In the genomic region with DNA sequence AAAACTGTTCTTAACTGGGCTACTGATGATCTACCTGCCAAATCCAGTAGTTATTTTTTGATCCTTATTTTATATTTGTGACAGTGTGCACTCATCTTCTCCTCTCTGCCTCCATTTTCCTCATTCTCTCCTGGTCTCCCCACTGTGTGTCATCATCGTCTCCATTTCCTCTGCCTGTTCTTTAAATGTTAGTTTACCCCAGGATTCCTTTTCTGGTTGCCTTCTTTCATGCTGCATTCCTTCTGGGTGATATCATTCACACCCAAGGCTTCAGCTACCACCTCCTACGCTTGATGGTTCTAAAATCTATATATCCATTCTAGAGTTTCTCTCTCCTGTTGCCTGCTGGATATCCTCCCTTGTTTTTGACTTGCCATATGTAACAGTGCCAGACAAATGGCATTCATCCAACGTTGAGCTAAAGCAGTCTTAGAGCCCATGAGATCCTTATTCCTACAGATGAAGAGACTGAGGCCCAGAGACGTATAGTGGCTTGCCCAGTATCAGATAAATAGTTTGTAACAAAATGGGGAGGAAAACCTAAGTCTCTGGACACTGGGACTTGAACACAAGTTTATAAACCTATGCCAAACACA, we compare ENCODE assay signal across 13 cellular contexts.
A peak's percentile ranks its signal among the peaks of the same experiment; 100 is the strongest.
DNase-seq lines count a peak whose midpoint lies in the region; ATAC-seq, FAIRE-seq and TF ChIP-seq lines count a peak whose summit lies in the region.
"Had no signal": no experiment of that assay in that cellular context is flagged by ENCODE, and none has a peak within 500 bp of the region (broad histone marks: within the 10 kb centered on the region; RNA-seq: fewer than 3 reads in every experiment).

No MANE protein-coding gene starts in this region.

- H3K27me3 Mint-ChIP-seq in astrocyte (ENCODE audit: low read depth, unreplicated experiment) (no peaks in the 10 kb centered on the region), natural killer cell (ENCODE audit: low read depth in 2 of 2) (no peaks in the 10 kb centered on the region)
- H3K27me3 Mint-ChIP-seq: T-cell had no signal

- peaks cover 40% of the 10 kb centered on the region for H3K4me1 ChIP-seq in astrocyte (ENCODE audit: insufficient read depth, low read length)
- H3K4me1 ChIP-seq in hepatocyte (ENCODE audit: insufficient read depth): peaks cover 27% of the 10 kb centered on the region
- H3K4me1 ChIP-seq in uterus: peaks cover 4 to 6% of the 10 kb centered on the region in 2 donors

- FAIRE-seq in astrocyte (lab: Jason Lieb, UNC): no peak

- H3K4me3 Mint-ChIP-seq in astrocyte (ENCODE audit: unreplicated experiment) (no peak overlapping the region), natural killer cell (no peak overlapping the region)
- H3K4me3 Mint-ChIP-seq: T-cell had no signal

- WGBS in hepatocyte (ENCODE audit: low lambda C conversion rate, missing lambda C conversion rate): 55% methylated on average over 4 of the region's 4 CpGs

- H3K27ac ChIP-seq in astrocyte (ENCODE audit: low read depth, low read length) (peak overlapping the region; percentile 76), hepatocyte (peak overlapping the region; percentile 36), uterus (peak overlapping the region; percentile 38 to 43)
- H3K27ac ChIP-seq: adrenal gland, left lung, thoracic aorta had no signal

- TF ChIP-seq CTCF in astrocyte (IDR thresholded peaks at IDR 0.05; ENCODE audit: insufficient read depth, low read depth, low read length) (no peak), hepatocyte (IDR thresholded peaks at IDR 0.05; ENCODE audit: poor library complexity) (no peak), uterus (IDR thresholded peaks at IDR 0.05) (no peak), natural killer cell (IDR thresholded peaks at IDR 0.05) (no peak)

- H3K79me2 ChIP-seq in astrocyte (ENCODE audit: insufficient read depth, low read length) (peaks cover 45% of the 10 kb centered on the region), hepatocyte (peaks cover 66% of the 10 kb centered on the region)

- intact Hi-C loops in uterus (cut with DNase I; ENCODE audit: low total_unique reads) (no loop called here), natural killer cell (cut with micrococcal nuclease) (no loop called here)

- H3K27me3 ChIP-seq in astrocyte (ENCODE audit: insufficient read depth, low read length) (no peaks in the 10 kb centered on the region), hepatocyte (no peaks in the 10 kb centered on the region), uterus (no peaks in the 10 kb centered on the region)
- H3K27me3 ChIP-seq: adrenal gland, left lung had no signal

- no peaks in the 10 kb centered on the region for H3K9me2 ChIP-seq in hepatocyte (replicated peaks; ENCODE audit: insufficient read depth)

- no peak for ATAC-seq in natural killer cell
- no peak for ATAC-seq in HG02870 (IDR thresholded peaks at IDR 0.05; ENCODE audit: unreplicated experiment)
- ATAC-seq: left lung, T-cell had no signal

- H2AFZ ChIP-seq in astrocyte (ENCODE audit: low read depth, low read length) (no peak overlapping the region), hepatocyte (no peak overlapping the region)

- H3K4me3 ChIP-seq in astrocyte (ENCODE audit: insufficient read depth, low read depth, low read length) (no peak overlapping the region), hepatocyte (no peak overlapping the region), uterus (no peak overlapping the region)
- H3K4me3 ChIP-seq: adrenal gland, left lung, thoracic aorta had no signal

- TF ChIP-seq POLR2A in uterus (IDR thresholded peaks at IDR 0.05): no peak

- DNase-seq in HPDE6-E6E7 (ENCODE audit: extremely low spot score) (peak; percentile 49), astrocyte (ENCODE audit: low read depth) (peak; percentile 90), hepatocyte (ENCODE audit: low spot score) (no peak), uterus (no peak), natural killer cell (no peak), HT-29 (ENCODE audit: low spot score) (no peak)
- DNase-seq: adrenal gland, left lung, MM.1S, NCI-H526 treated with DMSO at 0.1 percent for 48 hours, T-cell had no signal

- H3K36me3 ChIP-seq in astrocyte (ENCODE audit: insufficient read depth, low read length) (no peaks in the 10 kb centered on the region), hepatocyte (replicated peaks; ENCODE audit: insufficient read depth, low read depth) (no peaks in the 10 kb centered on the region), uterus (no peaks in the 10 kb centered on the region)
- H3K36me3 ChIP-seq: adrenal gland, left lung, thoracic aorta had no signal

- H3K4me1 Mint-ChIP-seq in astrocyte (ENCODE audit: low read depth, unreplicated experiment): peaks cover 40% of the 10 kb centered on the region
- peaks cover 10 to 31% of the 10 kb centered on the region in 2 donors for H3K4me1 Mint-ChIP-seq in natural killer cell

- H4K20me1 ChIP-seq in astrocyte (ENCODE audit: insufficient read depth, low read length) (no peaks in the 10 kb centered on the region), hepatocyte (ENCODE audit: insufficient read depth, poor library complexity, severe bottlenecking) (no peaks in the 10 kb centered on the region)

- H3K9me3 ChIP-seq in astrocyte (ENCODE audit: insufficient read depth, low read depth, low read length) (no peaks in the 10 kb centered on the region), hepatocyte (ENCODE audit: low read depth) (no peaks in the 10 kb centered on the region), uterus (no peaks in the 10 kb centered on the region)
- H3K9me3 ChIP-seq: adrenal gland, left lung, thoracic aorta had no signal

- peak overlapping the region; percentile 45 for H3K9ac ChIP-seq in astrocyte (ENCODE audit: low read length)

- peaks cover 2% of the 10 kb centered on the region for H3K36me3 Mint-ChIP-seq in astrocyte (ENCODE audit: low read depth, unreplicated experiment)
- no peaks in the 10 kb centered on the region for H3K36me3 Mint-ChIP-seq in natural killer cell

- H3K4me2 ChIP-seq in astrocyte (ENCODE audit: low read length): peak overlapping the region; percentile 52
- H3K4me2 ChIP-seq in hepatocyte: no peak overlapping the region

- H3K9me3 Mint-ChIP-seq in astrocyte (ENCODE audit: unreplicated experiment) (no peaks in the 10 kb centered on the region), natural killer cell (no peaks in the 10 kb centered on the region)
- H3K9me3 Mint-ChIP-seq: T-cell had no signal

- no peak overlapping the region for H3K27ac Mint-ChIP-seq in astrocyte (ENCODE audit: unreplicated experiment)
- H3K27ac Mint-ChIP-seq in natural killer cell: no peak overlapping the region
- H3K27ac Mint-ChIP-seq: T-cell had no signal

Comparison
In these comparisons a context has a peak if more than half of its experiments do, and no peak if none do; other contexts are left out.
1. DNase-seq: peak in HPDE6-E6E7 (single experiment) and astrocyte (single experiment); none in hepatocyte (single experiment), uterus (0 of 2), natural killer cell (single experiment) and HT-29 (single experiment).
2. Peak in every context shown above with its lines, with median percentiles within 50 percentile points of each other: H3K27ac ChIP-seq.